28 cellular contexts compared by ENCODE assay signal in the genomic region with DNA sequence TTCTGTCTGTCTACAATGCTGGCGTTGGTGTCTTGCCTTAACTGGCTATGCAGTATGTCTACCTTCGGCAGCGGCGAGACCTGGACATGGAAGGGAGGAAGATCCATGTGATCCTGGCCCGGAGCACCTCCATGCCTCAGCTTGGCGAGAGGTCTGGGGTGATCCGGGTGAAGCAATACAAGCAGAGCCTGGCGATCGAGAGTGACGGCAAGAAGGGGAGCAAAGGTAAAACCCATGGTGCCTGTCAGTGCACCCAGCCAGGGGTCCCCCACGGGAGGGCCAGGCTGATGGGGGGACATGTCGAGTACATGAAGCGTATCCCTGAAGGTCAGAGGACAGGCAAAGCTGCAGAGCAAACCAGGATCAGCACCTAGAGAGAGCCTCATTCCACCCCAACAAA. TPM values are rescaled to one million over a fixed set of nuclear protein-coding genes. Genes with fewer than 3 reads are reported as not detected.
"Had no signal": no experiment of that assay in that cellular context is flagged by ENCODE, and none has a peak within 500 bp of the region (broad histone marks: within the 10 kb centered on the region; RNA-seq: fewer than 3 reads in every experiment).

No MANE protein-coding gene starts in this region.

- H3K36me3 ChIP-seq: ovary had no signal

- H3K9me3 ChIP-seq: heart right ventricle, left ventricle myocardium inferior, mucosa of descending colon, ovary, right atrium auricular region, stomach, testis, thyroid gland, transverse colon, upper lobe of left lung had no signal

- H3K27ac ChIP-seq: heart right ventricle, hepatocyte, left ventricle myocardium inferior, ovary, right atrium auricular region, skin epidermis, stomach, testis, thyroid gland, transverse colon, upper lobe of left lung had no signal

- DNase-seq: heart right ventricle; islet precursor cell; left ventricle myocardium inferior; mesendoderm; mucosa of descending colon; naive thymus-derived CD4-positive, alpha-beta T cell; ovary; stimulated activated CD4-positive, alpha-beta T cell treated with anti-CD3 and anti-CD28 coated beads, Interleukin-12 subunit alpha, Interleukin-12 subunit beta, amount 100 ng/mL, for 4 hours; stimulated activated CD4-positive, alpha-beta T cell treated with anti-CD3 and anti-CD28 coated beads, Interleukin-15, amount 100 ng/mL, for 24 hours; stimulated activated CD4-positive, alpha-beta T cell treated with anti-CD3 and anti-CD28 coated beads, Interleukin-2, amount 100 ng/mL, for 24 hours; stimulated activated CD4-positive, alpha-beta T cell treated with anti-CD3 and anti-CD28 coated beads, Interleukin-4, amount 100 ng/mL, for 1 hour; stimulated activated naive B cell treated with anti-CD40 and anti-IgM and Interleukin-4, amounts not matched to agents 10 μg/mL and 1 μg/mL and 100 μg/mL, for 72 hours; stimulated activated naive CD8-positive, alpha-beta T cell treated with anti-CD3 and anti-CD28 coated beads, Interleukin-15, Interleukin-2, amounts not matched to agents 100 U/mL and 50 U/mL, for 24 hours; stomach; testis; thyroid gland; transverse colon had no signal

- H3K4me1 Mint-ChIP-seq: stimulated activated naive B cell treated with anti-CD40 and anti-IgM and Interleukin-4, amounts not matched to agents 10 μg/mL and 1 μg/mL and 100 μg/mL, for 72 hours had no signal

- H3K4me1 ChIP-seq: testis had no signal

- H3K4me2 ChIP-seq: hepatocyte had no signal

- H3K27me3 ChIP-seq: heart right ventricle, hepatocyte, ovary, right atrium auricular region, stomach, testis, thyroid gland, transverse colon, upper lobe of left lung had no signal

- H3K27me3 Mint-ChIP-seq: naive thymus-derived CD4-positive, alpha-beta T cell; natural killer cell treated with Interleukin-12 subunit alpha and Interleukin-12 subunit beta and Interleukin-15 and Interleukin-18, amount 100 ng/mL, for 72 hours; progenitor cell of endocrine pancreas; stimulated activated naive B cell treated with anti-CD40 and anti-IgM and Interleukin-4, amounts not matched to agents 10 μg/mL and 1 μg/mL and 100 μg/mL, for 72 hours had no signal

- H3K9me3 Mint-ChIP-seq: mesothelial cell of epicardium; naive thymus-derived CD4-positive, alpha-beta T cell; natural killer cell treated with Interleukin-12 subunit alpha and Interleukin-12 subunit beta and Interleukin-15 and Interleukin-18, amount 100 ng/mL, for 72 hours; neural crest cell; stimulated activated naive B cell treated with anti-CD40 and anti-IgM and Interleukin-4, amounts not matched to agents 10 μg/mL and 1 μg/mL and 100 μg/mL, for 72 hours had no signal

- H3K27ac Mint-ChIP-seq: mesothelial cell of epicardium; naive thymus-derived CD4-positive, alpha-beta T cell; natural killer cell treated with Interleukin-12 subunit alpha and Interleukin-12 subunit beta and Interleukin-15 and Interleukin-18, amount 100 ng/mL, for 72 hours; stimulated activated naive B cell treated with anti-CD40 and anti-IgM and Interleukin-4, amounts not matched to agents 10 μg/mL and 1 μg/mL and 100 μg/mL, for 72 hours had no signal

- ATAC-seq: heart right ventricle; mucosa of descending colon; naive thymus-derived CD4-positive, alpha-beta T cell; sciatic nerve; stimulated activated naive B cell treated with anti-CD40 and anti-IgM and Interleukin-4, amounts not matched to agents 10 μg/mL and 1 μg/mL and 100 μg/mL, for 72 hours; stimulated activated naive CD8-positive, alpha-beta T cell treated with anti-CD3 and anti-CD28 coated beads, Interleukin-15, Interleukin-2, amounts not matched to agents 100 U/mL and 50 U/mL, for 24 hours had no signal

- H3K4me3 Mint-ChIP-seq: mesothelial cell of epicardium; naive thymus-derived CD4-positive, alpha-beta T cell; natural killer cell treated with Interleukin-12 subunit alpha and Interleukin-12 subunit beta and Interleukin-15 and Interleukin-18, amount 100 ng/mL, for 72 hours; neural crest cell; stimulated activated naive B cell treated with anti-CD40 and anti-IgM and Interleukin-4, amounts not matched to agents 10 μg/mL and 1 μg/mL and 100 μg/mL, for 72 hours had no signal

- H3K4me3 ChIP-seq: heart right ventricle, hepatocyte, left ventricle myocardium inferior, lung, mucosa of descending colon, ovary, right atrium auricular region, skin epidermis, stomach, testis, thyroid gland, transverse colon, upper lobe of left lung had no signal

RNA-seq across cellular contexts. Expression of gene TMEM100, which starts 51.0 kb away (rescaled TPM):
- total RNA-seq: kidney epithelial cell; naive thymus-derived CD4-positive, alpha-beta T cell; natural killer cell treated with Interleukin-12 subunit alpha and Interleukin-12 subunit beta and Interleukin-15 and Interleukin-18, amount 100 ng/mL, for 72 hours had no signal
- polyA plus RNA-seq: naive thymus-derived CD4-positive, alpha-beta T cell had no signal
